ENCODE assay signal across 9 cellular contexts in the genomic region with DNA sequence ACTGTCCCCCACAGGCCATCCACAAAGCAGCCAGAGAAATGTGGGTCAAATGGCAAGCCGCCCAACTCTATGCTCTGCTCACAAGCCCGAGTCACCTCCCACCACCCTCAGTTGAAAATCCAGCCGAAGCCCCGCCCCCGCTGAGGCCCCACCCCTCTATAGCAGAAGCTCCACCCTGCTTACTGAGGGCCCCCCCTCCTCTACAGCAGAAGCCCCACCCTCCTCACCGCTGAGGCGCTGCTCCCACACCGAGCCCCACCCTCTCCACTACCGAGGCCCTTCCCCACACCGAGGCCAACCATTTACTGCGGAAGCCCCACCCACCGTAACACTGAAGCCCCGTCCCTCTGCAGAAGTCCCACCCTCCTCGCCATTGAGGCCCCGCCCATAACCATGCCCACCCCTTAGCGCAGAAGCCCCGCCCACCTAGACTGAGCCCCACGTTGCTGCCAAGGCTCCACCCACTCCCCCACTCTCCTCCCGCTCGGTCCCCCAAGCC. TPM values are rescaled to one million over a fixed set of nuclear protein-coding genes. Genes with fewer than 3 reads are reported as not detected.
A peak's percentile ranks its signal among the peaks of the same experiment; 100 is the strongest.
DNase-seq lines count a peak whose midpoint lies in the region; ATAC-seq, FAIRE-seq and TF ChIP-seq lines count a peak whose summit lies in the region.
"Had no signal": no experiment of that assay in that cellular context is flagged by ENCODE, and none has a peak within 500 bp of the region (broad histone marks: within the 10 kb centered on the region; RNA-seq: fewer than 3 reads in every experiment).

No MANE protein-coding gene starts in this region.

- H3K27me3 Mint-ChIP-seq in natural killer cell (ENCODE audit: low read depth in 2 of 2) (no peaks in the 10 kb centered on the region), progenitor cell of endocrine pancreas (no peaks in the 10 kb centered on the region)
- no peaks in the 10 kb centered on the region for H3K27me3 Mint-ChIP-seq in activated T-helper 1 cell treated with anti-CD3 and anti-CD28 coated beads, Interleukin-12 subunit alpha, Interleukin-12 subunit beta, Interleukin-2, Interleukin-4 antibody, amounts not matched to agents 30 ng/mL and 10 ng/mL and 1 ng/mL, durations not matched to agents 14 hours and 24 hours and 36 hours (ENCODE audit: insufficient read depth)

- no peak overlapping the region for H3K4me2 ChIP-seq in DND-41 (ENCODE audit: insufficient read depth, low read length)
- H3K4me2 ChIP-seq in Karpas-422 (ENCODE audit: low read depth, low read length, poor library complexity, severe bottlenecking), result no peak overlapping the region

- H2AFZ ChIP-seq in DND-41 (ENCODE audit: low read depth, low read length) (no peak overlapping the region), Karpas-422 (ENCODE audit: low read length) (no peak overlapping the region)

- H3K27ac Mint-ChIP-seq in natural killer cell, result no peak overlapping the region
- no peak overlapping the region for H3K27ac Mint-ChIP-seq in activated T-helper 1 cell treated with anti-CD3 and anti-CD28 coated beads, Interleukin-12 subunit alpha, Interleukin-12 subunit beta, Interleukin-2, Interleukin-4 antibody, amounts not matched to agents 30 ng/mL and 10 ng/mL and 1 ng/mL, durations not matched to agents 14 hours and 24 hours and 36 hours
- no peak overlapping the region for H3K27ac Mint-ChIP-seq in progenitor cell of endocrine pancreas

- H3K9me2 ChIP-seq in Karpas-422 (replicated peaks; ENCODE audit: insufficient read depth, low read length), result no peaks in the 10 kb centered on the region

- H3K4me1 ChIP-seq in DND-41 (ENCODE audit: insufficient read depth, low read length) (no peaks in the 10 kb centered on the region), Karpas-422 (ENCODE audit: low read length) (no peaks in the 10 kb centered on the region), kidney (ENCODE audit: control insufficient read depth in 1 of 2, insufficient read depth in 1 of 2, low read depth in 1 of 2, low read length in 2 of 2) (no peaks in the 10 kb centered on the region)

- H3K9me3 Mint-ChIP-seq in natural killer cell, result no peaks in the 10 kb centered on the region
- no peaks in the 10 kb centered on the region for H3K9me3 Mint-ChIP-seq in activated T-helper 1 cell treated with anti-CD3 and anti-CD28 coated beads, Interleukin-12 subunit alpha, Interleukin-12 subunit beta, Interleukin-2, Interleukin-4 antibody, amounts not matched to agents 30 ng/mL and 10 ng/mL and 1 ng/mL, durations not matched to agents 14 hours and 24 hours and 36 hours
- no peaks in the 10 kb centered on the region for H3K9me3 Mint-ChIP-seq in progenitor cell of endocrine pancreas (ENCODE audit: low read depth)

- H3K36me3 Mint-ChIP-seq in natural killer cell (no peaks in the 10 kb centered on the region), progenitor cell of endocrine pancreas (ENCODE audit: insufficient read depth) (peaks cover 17% of the 10 kb centered on the region)
- peaks cover 16% of the 10 kb centered on the region for H3K36me3 Mint-ChIP-seq in activated T-helper 1 cell treated with anti-CD3 and anti-CD28 coated beads, Interleukin-12 subunit alpha, Interleukin-12 subunit beta, Interleukin-2, Interleukin-4 antibody, amounts not matched to agents 30 ng/mL and 10 ng/mL and 1 ng/mL, durations not matched to agents 14 hours and 24 hours and 36 hours (ENCODE audit: low read depth)

- intact Hi-C loops in natural killer cell (cut with micrococcal nuclease), result no loop called here
- intact Hi-C loops in activated T-helper 1 cell treated with anti-CD3 and anti-CD28 coated beads, Interleukin-12 subunit alpha, Interleukin-12 subunit beta, Interleukin-2, Interleukin-4 antibody, amounts not matched to agents 30 ng/mL and 10 ng/mL and 1 ng/mL, durations not matched to agents 14 hours and 24 hours and 36 hours (cut with micrococcal nuclease), result loop anchor here (1.0 kb wide), 1 partner anchor 9 kb away; a partner anchor contains a TSS
- intact Hi-C loops in kidney (cut with DNase I), result no loop called here

- no peaks in the 10 kb centered on the region for H3K79me2 ChIP-seq in DND-41 (ENCODE audit: insufficient read depth, low read length)
- H3K79me2 ChIP-seq in Karpas-422 (ENCODE audit: low read length), result no peaks in the 10 kb centered on the region

- no peaks in the 10 kb centered on the region for H3K9me3 ChIP-seq in DND-41 (ENCODE audit: insufficient read depth, low read length, severe bottlenecking)
- no peaks in the 10 kb centered on the region for H3K9me3 ChIP-seq in Karpas-422 (ENCODE audit: low read length)
- no peaks in the 10 kb centered on the region for H3K9me3 ChIP-seq in kidney (ENCODE audit: control insufficient read depth in 1 of 2, low read length in 2 of 2)

- no peaks in the 10 kb centered on the region for H3K27me3 ChIP-seq in DND-41 (ENCODE audit: insufficient read depth, low read length, poor library complexity)
- H3K27me3 ChIP-seq in Karpas-422 (ENCODE audit: low read length), result no peaks in the 10 kb centered on the region

- H3K4me1 Mint-ChIP-seq in natural killer cell, result no peaks in the 10 kb centered on the region
- H3K4me1 Mint-ChIP-seq in activated T-helper 1 cell treated with anti-CD3 and anti-CD28 coated beads, Interleukin-12 subunit alpha, Interleukin-12 subunit beta, Interleukin-2, Interleukin-4 antibody, amounts not matched to agents 30 ng/mL and 10 ng/mL and 1 ng/mL, durations not matched to agents 14 hours and 24 hours and 36 hours (ENCODE audit: low read depth), result no peaks in the 10 kb centered on the region
- no peaks in the 10 kb centered on the region for H3K4me1 Mint-ChIP-seq in progenitor cell of endocrine pancreas (ENCODE audit: low read depth)

- H3K27ac ChIP-seq in DND-41 (ENCODE audit: low read length) (no peak overlapping the region), Karpas-422 (ENCODE audit: low read length) (no peak overlapping the region), kidney (ENCODE audit: low read depth in 2 of 2, low read length in 2 of 2) (no peak overlapping the region)

- TF ChIP-seq CTCF in DND-41 (IDR thresholded peaks at IDR 0.05; ENCODE audit: borderline replicate concordance, extremely low read depth, low read length, poor library complexity, severe bottlenecking) (no peak), cardiac fibroblast (IDR thresholded peaks at IDR 0.05; ENCODE audit: low read depth, low read length) (no peak), natural killer cell (IDR thresholded peaks at IDR 0.05) (no peak), progenitor cell of endocrine pancreas (IDR thresholded peaks at IDR 0.05; ENCODE audit: unreplicated experiment) (no peak), kidney (IDR thresholded peaks at IDR 0.05; ENCODE audit: borderline replicate concordance, extremely low read depth, insufficient read depth) (no peak)

- H3K9ac ChIP-seq in DND-41 (ENCODE audit: low read depth, low read length), result no peak overlapping the region
- H3K9ac ChIP-seq in Karpas-422 (ENCODE audit: low read length), result no peak overlapping the region
- no peak overlapping the region for H3K9ac ChIP-seq in kidney (ENCODE audit: low read length in 2 of 2)

- peak; percentile 51 for DNase-seq in DND-41
- DNase-seq in Karpas-422, result peak; percentile 82
- DNase-seq in cardiac fibroblast (ENCODE audit: low read depth in 2 of 2), result peak; percentile 5 to 19
- no peak for DNase-seq in natural killer cell
- no peak for DNase-seq in activated T-helper 1 cell treated with anti-CD3 and anti-CD28 coated beads, Interleukin-12 subunit alpha, Interleukin-12 subunit beta, Interleukin-2, Interleukin-4 antibody, amounts not matched to agents 30 ng/mL and 10 ng/mL and 1 ng/mL, durations not matched to agents 14 hours and 24 hours and 36 hours (ENCODE audit: low spot score)
- no peak for DNase-seq in progenitor cell of endocrine pancreas (ENCODE audit: low spot score, unreplicated experiment)
- DNase-seq in kidney, result no peak
- no peak for DNase-seq in T-helper 9 cell
- DNase-seq: NCI-H1694 had no signal

- H3K4me3 Mint-ChIP-seq in natural killer cell (no peak overlapping the region), progenitor cell of endocrine pancreas (ENCODE audit: low read depth) (no peak overlapping the region)
- no peak overlapping the region for H3K4me3 Mint-ChIP-seq in activated T-helper 1 cell treated with anti-CD3 and anti-CD28 coated beads, Interleukin-12 subunit alpha, Interleukin-12 subunit beta, Interleukin-2, Interleukin-4 antibody, amounts not matched to agents 30 ng/mL and 10 ng/mL and 1 ng/mL, durations not matched to agents 14 hours and 24 hours and 36 hours

- H4K20me1 ChIP-seq in DND-41 (ENCODE audit: insufficient read depth, low read length) (peaks cover 11% of the 10 kb centered on the region; the same call in 1 of the 2 replicates), Karpas-422 (ENCODE audit: insufficient read depth, low read depth, low read length) (no peaks in the 10 kb centered on the region)

- H3K4me3 ChIP-seq in DND-41 (ENCODE audit: low read depth in 1 of 2, low read length in 2 of 2) (no peak overlapping the region), Karpas-422 (ENCODE audit: low read length) (no peak overlapping the region), cardiac fibroblast (replicated peaks in 1 of 2; ENCODE audit: low read depth in 2 of 2, low read length in 2 of 2) (no peak overlapping the region), kidney (ENCODE audit: low read length in 2 of 2) (no peak overlapping the region)

- H3K36me3 ChIP-seq in DND-41 (ENCODE audit: insufficient read depth, low read length) (peaks cover 57% of the 10 kb centered on the region), Karpas-422 (ENCODE audit: insufficient read depth, low read length) (0 out of 2 replicates have a peak, but pooled peaks cover 2% of the 10 kb centered on the region), kidney (ENCODE audit: control insufficient read depth in 1 of 2, insufficient read depth in 2 of 2, low read length in 2 of 2) (peaks cover under 1 to 9% of the 10 kb centered on the region in 2 donors)

- ATAC-seq in DND-41 (ENCODE audit: insufficient read depth, low read depth) (peak; percentile 70), natural killer cell (peak; percentile 50 to 53 (median 52))

- no peak for FAIRE-seq in kidney (lab: Jason Lieb, UNC)

RNA-seq across cellular contexts. Expression of a gene that starts 8.8 kb away (rescaled TPM):
- 30.8 and 63.4 TPM in 2 replicates for total RNA-seq in Karpas-422 (2014; rRNA removed; shearing (Covaris generic); ENCODE audit: low replicate concordance)
- 10 to 100 TPM; 36.9 to 41.8 (median 37.2) TPM for total RNA-seq in natural killer cell
- 97.1 and 98.0 TPM in 2 replicates for total RNA-seq in activated T-helper 1 cell treated with anti-CD3 and anti-CD28 coated beads, Interleukin-12 subunit alpha, Interleukin-12 subunit beta, Interleukin-2, Interleukin-4 antibody, amounts not matched to agents 30 ng/mL and 10 ng/mL and 1 ng/mL, durations not matched to agents 14 hours and 24 hours and 36 hours
- total RNA-seq in progenitor cell of endocrine pancreas, result 42.5 and 45.9 TPM in 2 replicates
- total RNA-seq in kidney, result 75.8 TPM
- polyA plus RNA-seq in kidney (ENCODE audit: insufficient read depth, low read depth, low replicate concordance), result 85.5 TPM

RNA-seq across cellular contexts. Expression of a gene that starts 39.6 kb away (rescaled TPM):
- total RNA-seq in Karpas-422 (2014; rRNA removed; shearing (Covaris generic); ENCODE audit: low replicate concordance), result 1.8 and 9.0 TPM in 2 replicates
- total RNA-seq in natural killer cell, result 10 to 100 TPM in 2 of 3 donors, 1 to 10 TPM in 1; 8.5 to 13.5 (median 13.3) TPM
- 13.2 and 13.7 TPM in 2 replicates for total RNA-seq in activated T-helper 1 cell treated with anti-CD3 and anti-CD28 coated beads, Interleukin-12 subunit alpha, Interleukin-12 subunit beta, Interleukin-2, Interleukin-4 antibody, amounts not matched to agents 30 ng/mL and 10 ng/mL and 1 ng/mL, durations not matched to agents 14 hours and 24 hours and 36 hours
- total RNA-seq in progenitor cell of endocrine pancreas, result 7.3 and 8.5 TPM in 2 replicates
- 11.5 TPM for total RNA-seq in kidney
- polyA plus RNA-seq in kidney (ENCODE audit: insufficient read depth, low read depth, low replicate concordance), result 16.0 TPM

RNA-seq across cellular contexts. Expression of a gene that starts 44.7 kb away (rescaled TPM):
- 26.8 and 34.8 TPM in 2 replicates for total RNA-seq in Karpas-422 (2014; rRNA removed; shearing (Covaris generic); ENCODE audit: low replicate concordance)
- 100 to 1,000 TPM; 133 to 183 (median 165) TPM for total RNA-seq in natural killer cell
- 93.6 and 95.8 TPM in 2 replicates for total RNA-seq in activated T-helper 1 cell treated with anti-CD3 and anti-CD28 coated beads, Interleukin-12 subunit alpha, Interleukin-12 subunit beta, Interleukin-2, Interleukin-4 antibody, amounts not matched to agents 30 ng/mL and 10 ng/mL and 1 ng/mL, durations not matched to agents 14 hours and 24 hours and 36 hours
- 48.9 and 50.3 TPM in 2 replicates for total RNA-seq in progenitor cell of endocrine pancreas
- 61.9 TPM for total RNA-seq in kidney
- 14.0 TPM for polyA plus RNA-seq in kidney (ENCODE audit: insufficient read depth, low read depth, low replicate concordance)

Comparison
In these comparisons a context has a peak if more than half of its experiments do, and no peak if none do; other contexts are left out.
1. DNase-seq: peak in DND-41 (single experiment), Karpas-422 (single experiment) and cardiac fibroblast (2 of 2); none in natural killer cell (single experiment), activated T-helper 1 cell treated with anti-CD3 and anti-CD28 coated beads, Interleukin-12 subunit alpha, Interleukin-12 subunit beta, Interleukin-2, Interleukin-4 antibody, amounts not matched to agents 30 ng/mL and 10 ng/mL and 1 ng/mL, durations not matched to agents 14 hours and 24 hours and 36 hours (single experiment), progenitor cell of endocrine pancreas (single experiment), kidney (single experiment) and T-helper 9 cell (single experiment).